In the genomic region with DNA sequence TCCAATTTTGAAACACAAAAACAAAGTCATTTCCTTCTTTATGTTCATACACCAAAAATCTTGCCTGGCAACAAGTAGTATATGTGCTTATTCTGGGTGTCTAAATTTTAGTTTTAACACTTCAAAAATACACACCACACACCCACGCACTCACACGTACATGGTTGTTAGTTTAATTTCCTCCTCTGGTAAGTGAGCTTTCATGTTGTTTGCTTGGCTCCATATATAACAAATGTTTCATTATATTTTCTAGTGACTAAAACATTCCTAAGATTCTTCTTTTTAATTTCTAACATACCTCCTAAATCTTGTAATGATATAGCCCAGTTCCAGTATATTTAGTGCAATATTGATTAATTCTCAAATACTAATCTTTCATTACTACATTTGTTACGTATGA, we compare ENCODE assay signal across 31 cellular contexts.
A peak's percentile ranks its signal among the peaks of the same experiment; 100 is the strongest.
DNase-seq lines count a peak whose midpoint lies in the region; ATAC-seq and TF ChIP-seq lines count a peak whose summit lies in the region.
"Had no signal": no experiment of that assay in that cellular context is flagged by ENCODE, and none has a peak within 500 bp of the region (broad histone marks: within the 10 kb centered on the region; RNA-seq: fewer than 3 reads in every experiment).

No MANE protein-coding gene starts in this region.

- peaks cover 39% of the 10 kb centered on the region for H3K4me1 Mint-ChIP-seq in HFFc6 (ENCODE audit: low read depth)
- no peaks in the 10 kb centered on the region for H3K4me1 Mint-ChIP-seq in endothelial cell (ENCODE audit: unreplicated experiment)
- H3K4me1 Mint-ChIP-seq: stimulated activated memory B cell treated with anti-CD40 and anti-IgM and Interleukin-4, amounts not matched to agents 10 μg/mL and 1 μg/mL and 100 μg/mL, for 72 hours had no signal

- peak overlapping the region; percentile 70 for H3K27ac Mint-ChIP-seq in HFFc6
- no peak overlapping the region for H3K27ac Mint-ChIP-seq in endothelial cell (ENCODE audit: unreplicated experiment)
- H3K27ac Mint-ChIP-seq: activated naive CD8-positive, alpha-beta T cell treated with anti-CD3 and anti-CD28 coated beads, Interleukin-2, amount 10 ng/mL, durations not matched to agents 7 days and 5 days; activated T-cell treated with anti-CD3 and anti-CD28 coated beads, Interleukin-2, amount 50 U/mL, for 24 hours; stimulated activated memory B cell treated with anti-CD40 and anti-IgM and Interleukin-4, amounts not matched to agents 10 μg/mL and 1 μg/mL and 100 μg/mL, for 72 hours had no signal

- WGBS in smooth muscle cell (ENCODE audit: low lambda C conversion rate), result 54% methylated on average over 3 of the region's 3 CpGs

- H3K9me3 ChIP-seq in smooth muscle cell (replicated peaks; ENCODE audit: low read depth), result no peaks in the 10 kb centered on the region
- H3K9me3 ChIP-seq: neutrophil, psoas muscle, sigmoid colon, upper lobe of left lung had no signal

- peak overlapping the region; percentile 65 for H3K4me2 ChIP-seq in smooth muscle cell

- H3K79me2 ChIP-seq in smooth muscle cell (ENCODE audit: low read depth), result no peaks in the 10 kb centered on the region

- TF ChIP-seq CTCF in HFFc6 (IDR thresholded peaks at IDR 0.05) (no peak), astrocyte of the spinal cord (IDR thresholded peaks at IDR 0.05; ENCODE audit: low read depth, low read length) (no peak), fibroblast of the aortic adventitia (IDR thresholded peaks at IDR 0.05; ENCODE audit: insufficient read depth, low read length) (no peak), smooth muscle cell (IDR thresholded peaks at IDR 0.05; ENCODE audit: borderline replicate concordance, insufficient read depth, poor library complexity, severe bottlenecking) (no peak), endothelial cell (IDR thresholded peaks at IDR 0.05; ENCODE audit: unreplicated experiment) (no peak)

- H3K4me1 ChIP-seq in smooth muscle cell (ENCODE audit: low read depth), result peaks cover 2% of the 10 kb centered on the region
- H3K4me1 ChIP-seq: psoas muscle had no signal

- H3K9ac ChIP-seq in smooth muscle cell (ENCODE audit: low read depth), result no peak overlapping the region

- no peaks in the 10 kb centered on the region for H3K36me3 ChIP-seq in smooth muscle cell (ENCODE audit: low read depth)
- H3K36me3 ChIP-seq: neutrophil, sigmoid colon, upper lobe of left lung had no signal

- no peaks in the 10 kb centered on the region for H4K20me1 ChIP-seq in smooth muscle cell (ENCODE audit: low read depth)

- DNase-seq in HFFc6, result no peak
- peak; percentile 22 for DNase-seq in astrocyte of the spinal cord (ENCODE audit: low read depth, low spot score)
- DNase-seq in fibroblast of the aortic adventitia (ENCODE audit: low read depth), result peak; percentile 28
- DNase-seq in smooth muscle cell (lab: John Stamatoyannopoulos, UW; ENCODE audit: unreplicated experiment), result no peak
- no peak for DNase-seq in endothelial cell (ENCODE audit: low spot score)
- DNase-seq: activated CD4-positive, alpha-beta T cell treated with anti-CD3 and anti-CD28 coated beads for 4 hours; activated gamma-delta T cell; activated naive CD8-positive, alpha-beta T cell treated with anti-CD3 and anti-CD28 coated beads, Interleukin-2, amount 10 ng/mL, durations not matched to agents 7 days and 5 days; activated T-cell treated with anti-CD3 and anti-CD28 coated beads, Interleukin-2, amount 50 U/mL, for 24 hours; DMS79 treated with DMSO at 0.1 percent for 48 hours; glutamatergic neuron; KG1; kidney; left ventricle myocardium superior; mesendoderm; NCI-H1105; NCI-H187; NCI-H2171 treated with DMSO at 0.1 percent for 48 hours; NCI-H510A; psoas muscle; sigmoid colon; stimulated activated CD4-positive, alpha-beta T cell treated with anti-CD3 and anti-CD28 coated beads, Interleukin-15, amount 100 ng/mL, for 24 hours; substantia nigra; T1000; upper lobe of left lung had no signal

- in situ Hi-C loops in astrocyte of the spinal cord (cut with HindIII; ENCODE audit: low sequenced_read_pairs), result no loop called here

- H3F3A ChIP-seq in smooth muscle cell (ENCODE audit: low read depth), result no peaks in the 10 kb centered on the region

- no peak for ATAC-seq in GM21390 (IDR thresholded peaks at IDR 0.05; ENCODE audit: unreplicated experiment)
- ATAC-seq in GM21576 (IDR thresholded peaks at IDR 0.05; ENCODE audit: unreplicated experiment), result no peak
- ATAC-seq: psoas muscle; stimulated activated memory B cell treated with anti-CD40 and anti-IgM and Interleukin-4, amounts not matched to agents 10 μg/mL and 1 μg/mL and 100 μg/mL, for 72 hours had no signal

- H3K9me3 Mint-ChIP-seq in HFFc6 (no peaks in the 10 kb centered on the region), endothelial cell (ENCODE audit: unreplicated experiment) (no peaks in the 10 kb centered on the region)
- H3K9me3 Mint-ChIP-seq: activated T-cell treated with anti-CD3 and anti-CD28 coated beads, Interleukin-2, amount 50 U/mL, for 24 hours; stimulated activated memory B cell treated with anti-CD40 and anti-IgM and Interleukin-4, amounts not matched to agents 10 μg/mL and 1 μg/mL and 100 μg/mL, for 72 hours had no signal

- H3K27me3 Mint-ChIP-seq in HFFc6 (ENCODE audit: insufficient read depth) (no peaks in the 10 kb centered on the region; the same call in 1 of the 2 replicates), endothelial cell (ENCODE audit: unreplicated experiment) (peaks cover 3% of the 10 kb centered on the region)
- H3K27me3 Mint-ChIP-seq: activated naive CD8-positive, alpha-beta T cell treated with anti-CD3 and anti-CD28 coated beads, Interleukin-2, amount 10 ng/mL, durations not matched to agents 7 days and 5 days; stimulated activated memory B cell treated with anti-CD40 and anti-IgM and Interleukin-4, amounts not matched to agents 10 μg/mL and 1 μg/mL and 100 μg/mL, for 72 hours had no signal

- no peaks in the 10 kb centered on the region for H3K27me3 ChIP-seq in smooth muscle cell (ENCODE audit: low read depth)
- H3K27me3 ChIP-seq: neutrophil, sigmoid colon, upper lobe of left lung had no signal

- peaks cover 4% of the 10 kb centered on the region; the same call in 1 of the 2 replicates for H3K36me3 Mint-ChIP-seq in HFFc6 (ENCODE audit: low read depth)
- peaks cover 5% of the 10 kb centered on the region for H3K36me3 Mint-ChIP-seq in endothelial cell (ENCODE audit: low read depth, unreplicated experiment)
- H3K36me3 Mint-ChIP-seq: stimulated activated memory B cell treated with anti-CD40 and anti-IgM and Interleukin-4, amounts not matched to agents 10 μg/mL and 1 μg/mL and 100 μg/mL, for 72 hours had no signal

- peak overlapping the region; percentile 66; the same call in 1 of the 2 replicates for H3K4me3 Mint-ChIP-seq in HFFc6
- H3K4me3 Mint-ChIP-seq in endothelial cell (ENCODE audit: unreplicated experiment), result no peak overlapping the region
- H3K4me3 Mint-ChIP-seq: activated naive CD8-positive, alpha-beta T cell treated with anti-CD3 and anti-CD28 coated beads, Interleukin-2, amount 10 ng/mL, durations not matched to agents 7 days and 5 days; activated T-cell treated with anti-CD3 and anti-CD28 coated beads, Interleukin-2, amount 50 U/mL, for 24 hours; stimulated activated memory B cell treated with anti-CD40 and anti-IgM and Interleukin-4, amounts not matched to agents 10 μg/mL and 1 μg/mL and 100 μg/mL, for 72 hours had no signal

- H3K27ac ChIP-seq in smooth muscle cell (ENCODE audit: low read depth), result peak overlapping the region; percentile 50
- H3K27ac ChIP-seq: HL-60, neutrophil, psoas muscle, sigmoid colon, upper lobe of left lung, VCaP had no signal

- peak overlapping the region; percentile 4 for H2AFZ ChIP-seq in smooth muscle cell (ENCODE audit: low read depth)

- H3K4me3 ChIP-seq in astrocyte of the spinal cord (ENCODE audit: low read depth, low read length) (no peak overlapping the region), fibroblast of the aortic adventitia (ENCODE audit: low read depth, low read length) (no peak overlapping the region), smooth muscle cell (no peak overlapping the region)
- H3K4me3 ChIP-seq: psoas muscle, sigmoid colon, upper lobe of left lung had no signal

Comparison
In these comparisons a context has a peak if more than half of its experiments do, and no peak if none do; other contexts are left out.
1. DNase-seq: peak in astrocyte of the spinal cord (single experiment) and fibroblast of the aortic adventitia (single experiment); none in HFFc6 (single experiment), smooth muscle cell (single experiment) and endothelial cell (single experiment).